In the genomic region with DNA sequence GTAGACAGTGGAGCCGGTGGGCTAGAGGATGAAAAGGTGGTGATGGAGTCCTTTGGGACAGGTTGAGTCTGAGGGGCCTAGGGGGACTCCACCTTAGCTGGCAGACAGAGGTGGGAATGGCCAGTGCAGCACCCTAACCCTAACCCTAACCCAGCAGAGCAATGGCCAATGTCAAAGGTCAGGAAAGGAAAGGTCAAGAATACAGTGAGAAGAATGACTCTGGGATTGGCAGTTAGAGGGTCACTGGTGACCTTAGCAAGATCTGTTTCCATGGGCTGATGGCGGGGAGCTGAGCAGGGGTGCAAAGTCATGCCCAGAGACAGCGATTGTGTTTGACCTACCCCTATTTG, we compare ENCODE assay signal across 1 cellular context.
TF ChIP-seq lines count a peak whose summit lies in the region.

No MANE protein-coding gene starts in this region.

TF ChIP-seq in GM12878, 131 proteins besides CTCF, POLR2A, EP300 and RAD21:
- peak; percentile 33; the same call in 1 of the 2 replicates for TF ChIP-seq NR2F1 (conservative IDR thresholded peaks at IDR 0.05)
- no peak for TF ChIP-seq PBX3 (IDR thresholded peaks at IDR 0.05; ENCODE audit: insufficient replicate concordance, low read depth, low read length)
- 0 out of 2 replicates have a peak, but pooled peaks have one; percentile 8 for TF ChIP-seq NR2C1 (IDR thresholded peaks at IDR 0.05)
TF ChIP-seq in GM12878: peak in this region for 2.
